Comparison of ENCODE assay signal across 8 cellular contexts in genomic region chr11:8338138-8338537, GRCh38.
DNase-seq lines count a peak whose midpoint lies in the region; ATAC-seq, FAIRE-seq and TF ChIP-seq lines count a peak whose summit lies in the region.

No MANE protein-coding gene starts in this region.

- H2AFZ ChIP-seq in K562 (ENCODE audit: low read depth, low read length): no peak overlapping the region

- H3K4me2 ChIP-seq in K562 (ENCODE audit: insufficient read depth, low read length): no peak overlapping the region

- TF ChIP-seq RAD21 in K562 (CRISPR knock-in tag; conservative IDR thresholded peaks at IDR 0.05 in 1 of 2, IDR thresholded peaks at IDR 0.05 in 1 of 2): peak in 1 of 2 experiments; percentile 51; a peak in 3 of 4 replicates

- no peaks in the 10 kb centered on the region for H3K9me3 Mint-ChIP-seq in CD8-positive, alpha-beta T cell

- H3K36me3 Mint-ChIP-seq in CD8-positive, alpha-beta T cell: no peaks in the 10 kb centered on the region

- no peak overlapping the region for H3K27ac ChIP-seq in CD8-positive, alpha-beta T cell (ENCODE audit: low read depth, low read length)
- H3K27ac ChIP-seq in K562 (ENCODE audit: extremely low read depth, low read depth, low read length) (no peak overlapping the region), upper lobe of right lung (no peak overlapping the region)

- no peak overlapping the region for H3K4me3 ChIP-seq in CD8-positive, alpha-beta T cell (ENCODE audit: low read depth, low read length)
- H3K4me3 ChIP-seq in K562: no peak overlapping the region
- H3K4me3 ChIP-seq in upper lobe of right lung: no peak overlapping the region

- no peaks in the 10 kb centered on the region for H3K4me1 ChIP-seq in CD8-positive, alpha-beta T cell (ENCODE audit: insufficient read depth, low read length)
- H3K4me1 ChIP-seq in K562 (replicated peaks in 1 of 2; ENCODE audit: control insufficient read depth in 2 of 2, insufficient read depth in 2 of 2, low read length in 2 of 2): peaks cover 0 to 3% of the 10 kb centered on the region in 2 experiments; a peak in 2 of 5 replicates
- peaks cover 4% of the 10 kb centered on the region for H3K4me1 ChIP-seq in upper lobe of right lung

- intact Hi-C loops in CD8-positive, alpha-beta T cell (cut with DNase I, micrococcal nuclease): no loop called here
- intact Hi-C loops in K562 (cut with micrococcal nuclease) (loop anchor here (1.0 kb wide), 1 partner anchor 228 kb away; no protein-coding TSS in a partner anchor), upper lobe of right lung (cut with DNase I) (no loop called here)

- peak; percentile 61 for FAIRE-seq in K562 (lab: Jason Lieb, UNC)

- CTCF ChIA-PET in CD8-positive, alpha-beta T cell (lab: Charles Lee): interaction anchor here (1.0 kb wide), 1 partner anchor 228 kb away, joined by 3 read pairs; no protein-coding TSS in a partner anchor
- CTCF ChIA-PET in K562 (lab: Yijun Ruan, JAX; ENCODE audit: low intra/inter-chr PET ratio): interaction anchor here (0.8 to 1.2 kb wide), 3 partner anchors 46 to 622 kb away, joined by 3 to 4 read pairs (median 4); no protein-coding TSS in a partner anchor

- peak in 1 of 7 experiments; percentile 10 for DNase-seq in CD8-positive, alpha-beta T cell
- DNase-seq in GM19238 (ENCODE audit: insufficient read length, low spot score): peak; percentile 60
- DNase-seq in NCI-H345 treated with DMSO at 0.1 percent for 48 hours (lab: John Stamatoyannopoulos, UW; ENCODE audit: unreplicated experiment): peak; percentile 2
- DNase-seq in K562 (ENCODE audit: extremely low read depth in 1 of 4, low spot score in 3 of 4): peak; percentile 60 to 82 (median 78)
- DNase-seq in left lobe of liver (ENCODE audit: low spot score): no peak
- DNase-seq in upper lobe of right lung: peak; percentile 78
- no peak for DNase-seq in NK-92 (lab: John Stamatoyannopoulos, UW; ENCODE audit: unreplicated experiment)

- POLR2A ChIA-PET in CD8-positive, alpha-beta T cell (lab: Charles Lee): no interaction called here
- POLR2A ChIA-PET in K562 (lab: Yijun Ruan, JAX): no interaction called here

- in situ Hi-C loops in K562 (cut with MboI): no loop called here

- H3K4me1 Mint-ChIP-seq in CD8-positive, alpha-beta T cell (ENCODE audit: low read depth): no peaks in the 10 kb centered on the region

- ATAC-seq in CD8-positive, alpha-beta T cell: no peak
- ATAC-seq in K562 (peak; percentile 95), left lobe of liver (peak; percentile 94), upper lobe of right lung (peak; percentile 79), HG03460 (IDR thresholded peaks at IDR 0.05; ENCODE audit: unreplicated experiment) (no peak)

- H3K27me3 ChIP-seq in CD8-positive, alpha-beta T cell (ENCODE audit: insufficient read depth, low read length): no peaks in the 10 kb centered on the region
- peaks cover 3 to 62% of the 10 kb centered on the region in 2 experiments for H3K27me3 ChIP-seq in K562 (ENCODE audit: control insufficient read depth in 2 of 2, insufficient read depth in 2 of 2, low read length in 2 of 2)
- no peaks in the 10 kb centered on the region for H3K27me3 ChIP-seq in upper lobe of right lung

- no peak overlapping the region for H3K27ac Mint-ChIP-seq in CD8-positive, alpha-beta T cell

- H3K9me1 ChIP-seq in K562 (ENCODE audit: control insufficient read depth, insufficient read depth, low read length): no peaks in the 10 kb centered on the region

- peak; percentile 14 for TF ChIP-seq CTCF in CD8-positive, alpha-beta T cell (IDR thresholded peaks at IDR 0.05)
- TF ChIP-seq CTCF in K562 (IDR thresholded peaks at IDR 0.05 in 2 of 3, conservative IDR thresholded peaks at IDR 0.05 in 1 of 3; ENCODE audit: insufficient read depth in 2 of 3, low read depth in 1 of 3, low read length in 3 of 3): peak; percentile 69 to 83 (median 72)
- TF ChIP-seq CTCF in upper lobe of right lung (IDR thresholded peaks at IDR 0.05): peak; percentile 59

- peaks cover 6% of the 10 kb centered on the region for H3K27me3 Mint-ChIP-seq in CD8-positive, alpha-beta T cell (ENCODE audit: low read depth)

- H3K4me3 Mint-ChIP-seq in CD8-positive, alpha-beta T cell: no peak overlapping the region

- H3K9ac ChIP-seq in K562 (ENCODE audit: insufficient read depth in 1 of 2, low read depth in 2 of 2, low read length in 2 of 2): no peak overlapping the region

- BruUV-seq in K562 (replicated peaks; lab: Mats Ljungman, UMichigan): no TSS peak

- no peaks in the 10 kb centered on the region for H3K36me3 ChIP-seq in CD8-positive, alpha-beta T cell (ENCODE audit: insufficient read depth, low read length)
- H3K36me3 ChIP-seq in K562 (ENCODE audit: control insufficient read depth, insufficient read depth, low read length) (no peaks in the 10 kb centered on the region), upper lobe of right lung (no peaks in the 10 kb centered on the region)

- H4K20me1 ChIP-seq in K562 (replicated peaks; ENCODE audit: control insufficient read depth, insufficient read depth, low read length): no peaks in the 10 kb centered on the region

- H3K9me3 ChIP-seq in CD8-positive, alpha-beta T cell (ENCODE audit: low read length): no peaks in the 10 kb centered on the region
- no peaks in the 10 kb centered on the region for H3K9me3 ChIP-seq in K562 (replicated peaks; ENCODE audit: control insufficient read depth, insufficient read depth, low read depth, low read length)
- no peaks in the 10 kb centered on the region for H3K9me3 ChIP-seq in upper lobe of right lung

- TF ChIP-seq EP300 in K562 (IDR thresholded peaks at IDR 0.05; ENCODE audit: low read length): no peak

- WGBS in K562 (ENCODE audit: insufficient coverage, low coverage, missing lambda C conversion rate): 1% methylated on average over 8 of the region's 8 CpGs

- no peak for TF ChIP-seq POLR2A in K562 (conservative IDR thresholded peaks at IDR 0.05)

- H3K79me2 ChIP-seq in K562 (ENCODE audit: control insufficient read depth, insufficient read depth, low read length): no peaks in the 10 kb centered on the region

TF ChIP-seq in K562, 482 proteins besides CTCF, POLR2A, EP300 and RAD21 (continues in another document):
- TF ChIP-seq ZNF263 (CRISPR knock-in tag; IDR thresholded peaks at IDR 0.05; ENCODE audit: borderline replicate concordance) (peak; percentile 92), FOXJ2 (tag; IDR thresholded peaks at IDR 0.05) (no peak), ETV6 (IDR thresholded peaks at IDR 0.05; ENCODE audit: borderline replicate concordance in 1 of 2, low read depth in 2 of 2, low read length in 1 of 2) (no peak), ETV6 (CRISPR knock-in tag; IDR thresholded peaks at IDR 0.05; ENCODE audit: borderline replicate concordance) (no peak), CBFA2T3 (IDR thresholded peaks at IDR 0.05) (no peak), FOS (IDR thresholded peaks at IDR 0.05; ENCODE audit: extremely low read depth, insufficient read length) (no peak), ZFPM2 (CRISPR knock-in tag; IDR thresholded peaks at IDR 0.05) (no peak), GTF2F1 (IDR thresholded peaks at IDR 0.05; ENCODE audit: low read depth, low read length) (no peak), NCOA1 (IDR thresholded peaks at IDR 0.05; ENCODE audit: low read depth) (no peak), MXD1 (CRISPR knock-in tag; IDR thresholded peaks at IDR 0.05; ENCODE audit: borderline replicate concordance, poor library complexity, severe bottlenecking) (no peak), NEUROD1 (IDR thresholded peaks at IDR 0.05; ENCODE audit: borderline replicate concordance, low read depth, low read length, partially characterized antibody) (no peak), SIX5 (IDR thresholded peaks at IDR 0.05; ENCODE audit: borderline replicate concordance in 1 of 2, insufficient read depth in 1 of 2, low read depth in 1 of 2, low read length in 2 of 2) (no peak), PHF20 (IDR thresholded peaks at IDR 0.05; ENCODE audit: partially characterized antibody) (no peak), HMG20B (CRISPR knock-in tag; IDR thresholded peaks at IDR 0.05) (no peak), YY1 (IDR thresholded peaks at IDR 0.05; ENCODE audit: borderline replicate concordance in 1 of 3, control insufficient read depth in 1 of 3, extremely low read depth in 1 of 3, insufficient read depth in 3 of 3, insufficient read length in 1 of 3, insufficient replicate concordance in 2 of 3, low read depth in 1 of 3, low read length in 2 of 3) (no peak), HSF4 (CRISPR knock-in tag; IDR thresholded peaks at IDR 0.05; ENCODE audit: borderline replicate concordance) (no peak)
- TF ChIP-seq, protein P1, sequence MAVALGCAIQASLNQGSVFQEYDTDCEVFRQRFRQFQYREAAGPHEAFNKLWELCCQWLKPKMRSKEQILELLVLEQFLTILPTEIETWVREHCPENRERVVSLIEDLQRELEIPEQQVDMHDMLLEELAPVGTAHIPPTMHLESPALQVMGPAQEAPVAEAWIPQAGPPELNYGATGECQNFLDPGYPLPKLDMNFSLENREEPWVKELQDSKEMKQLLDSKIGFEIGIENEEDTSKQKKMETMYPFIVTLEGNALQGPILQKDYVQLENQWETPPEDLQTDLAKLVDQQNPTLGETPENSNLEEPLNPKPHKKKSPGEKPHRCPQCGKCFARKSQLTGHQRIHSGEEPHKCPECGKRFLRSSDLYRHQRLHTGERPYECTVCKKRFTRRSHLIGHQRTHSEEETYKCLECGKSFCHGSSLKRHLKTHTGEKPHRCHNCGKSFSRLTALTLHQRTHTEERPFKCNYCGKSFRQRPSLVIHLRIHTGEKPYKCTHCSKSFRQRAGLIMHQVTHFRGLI (CRISPR knock-in tag; IDR thresholded peaks at IDR 0.05): no peak
- TF ChIP-seq, protein P2, sequence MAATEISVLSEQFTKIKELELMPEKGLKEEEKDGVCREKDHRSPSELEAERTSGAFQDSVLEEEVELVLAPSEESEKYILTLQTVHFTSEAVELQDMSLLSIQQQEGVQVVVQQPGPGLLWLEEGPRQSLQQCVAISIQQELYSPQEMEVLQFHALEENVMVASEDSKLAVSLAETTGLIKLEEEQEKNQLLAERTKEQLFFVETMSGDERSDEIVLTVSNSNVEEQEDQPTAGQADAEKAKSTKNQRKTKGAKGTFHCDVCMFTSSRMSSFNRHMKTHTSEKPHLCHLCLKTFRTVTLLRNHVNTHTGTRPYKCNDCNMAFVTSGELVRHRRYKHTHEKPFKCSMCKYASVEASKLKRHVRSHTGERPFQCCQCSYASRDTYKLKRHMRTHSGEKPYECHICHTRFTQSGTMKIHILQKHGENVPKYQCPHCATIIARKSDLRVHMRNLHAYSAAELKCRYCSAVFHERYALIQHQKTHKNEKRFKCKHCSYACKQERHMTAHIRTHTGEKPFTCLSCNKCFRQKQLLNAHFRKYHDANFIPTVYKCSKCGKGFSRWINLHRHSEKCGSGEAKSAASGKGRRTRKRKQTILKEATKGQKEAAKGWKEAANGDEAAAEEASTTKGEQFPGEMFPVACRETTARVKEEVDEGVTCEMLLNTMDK (IDR thresholded peaks at IDR 0.05; ENCODE audit: borderline replicate concordance, insufficient read depth, low read depth, low read length, poor library complexity, severe bottlenecking): peak; percentile 68

Comparison
In these comparisons a context has a peak if more than half of its experiments do, and no peak if none do; other contexts are left out.
1. ATAC-seq: peak in K562 (single experiment), left lobe of liver (single experiment) and upper lobe of right lung (single experiment); none in CD8-positive, alpha-beta T cell (single experiment) and HG03460 (single experiment).
2. DNase-seq: peak in GM19238 (single experiment), NCI-H345 treated with DMSO at 0.1 percent for 48 hours (single experiment), K562 (4 of 4) and upper lobe of right lung (single experiment); none in left lobe of liver (single experiment) and NK-92 (single experiment).
3. CTCF ChIP-seq: peak in every context shown above with its lines; median percentile 72 in K562; 59 in upper lobe of right lung; 14 in CD8-positive, alpha-beta T cell.